In the genomic region with DNA sequence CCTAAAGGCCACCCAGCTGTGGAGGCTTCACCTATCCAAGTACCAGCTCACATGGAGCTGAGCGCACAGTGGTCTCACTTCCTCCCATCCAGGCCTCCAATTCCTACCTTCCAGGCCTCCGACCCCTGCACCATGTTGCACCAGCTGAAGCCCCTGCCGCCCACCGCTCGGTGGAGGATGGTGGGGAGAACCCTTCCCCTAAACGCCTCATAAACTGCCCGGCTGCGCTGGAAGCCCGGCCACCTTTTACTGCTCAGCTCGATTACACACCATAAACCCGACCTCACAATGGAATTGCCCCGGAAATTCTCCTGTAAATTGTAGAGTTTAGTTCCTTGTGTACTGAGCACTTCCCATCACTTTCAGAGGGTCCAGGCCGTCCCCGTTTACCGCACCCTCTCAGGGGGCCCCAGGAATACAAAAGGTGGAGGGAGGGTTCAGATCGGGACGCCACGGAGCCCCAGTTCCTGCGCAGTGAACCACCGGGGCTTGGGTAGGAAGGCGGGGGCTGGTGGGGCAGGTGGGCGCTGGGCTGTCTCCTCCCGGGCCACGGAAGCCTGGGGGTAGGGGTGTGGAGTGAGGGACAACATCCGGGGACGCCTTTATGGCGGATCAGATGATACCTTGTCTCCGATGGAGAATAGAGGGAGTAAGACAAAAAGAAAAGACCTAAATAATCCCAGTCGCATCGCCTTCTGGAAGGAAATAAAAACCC, we compare ENCODE assay signal across 10 cellular contexts. TPM values are rescaled to one million over a fixed set of nuclear protein-coding genes. Genes with fewer than 3 reads are reported as not detected.
DNase-seq lines count a peak whose midpoint lies in the region; ATAC-seq and TF ChIP-seq lines count a peak whose summit lies in the region.
"Had no signal": no experiment of that assay in that cellular context is flagged by ENCODE, and none has a peak within 500 bp of the region (broad histone marks: within the 10 kb centered on the region; RNA-seq: fewer than 3 reads in every experiment).

No MANE protein-coding gene starts in this region.

- no peak for DNase-seq in T-helper 2 cell treated with Interferon-gamma antibody and Interleukin-4, amounts not matched to agents 5 μg/mL and 100 μg/mL, for 36 hours (ENCODE audit: low spot score)
- DNase-seq in T-helper 2 cell: no peak
- DNase-seq in central memory CD8-positive, alpha-beta T cell (ENCODE audit: low spot score in 2 of 2): no peak
- DNase-seq in progenitor cell of endocrine pancreas (ENCODE audit: low spot score, unreplicated experiment): no peak
- DNase-seq in upper lobe of right lung: no peak
- DNase-seq: NCI-H1930; stimulated activated CD4-positive, alpha-beta T cell treated with anti-CD3 and anti-CD28 coated beads, Interleukin-4, amount 100 ng/mL, for 1 hour had no signal

- H3K4me3 Mint-ChIP-seq in T-helper 2 cell treated with Interferon-gamma antibody and Interleukin-4, amounts not matched to agents 5 μg/mL and 100 μg/mL, for 36 hours: peak overlapping the region; percentile 22
- peak overlapping the region; percentile 48 for H3K4me3 Mint-ChIP-seq in central memory CD8-positive, alpha-beta T cell
- H3K4me3 Mint-ChIP-seq in progenitor cell of endocrine pancreas (ENCODE audit: low read depth): peak overlapping the region; percentile 38

- H3K4me3 ChIP-seq in upper lobe of right lung: no peak overlapping the region

- H3K4me1 ChIP-seq in upper lobe of right lung: peaks cover 28% of the 10 kb centered on the region

- H3K27me3 ChIP-seq in upper lobe of right lung: peaks cover 90% of the 10 kb centered on the region
- H3K27me3 ChIP-seq: gastrocnemius medialis had no signal

- peaks cover 85% of the 10 kb centered on the region for H3K27me3 Mint-ChIP-seq in T-helper 2 cell treated with Interferon-gamma antibody and Interleukin-4, amounts not matched to agents 5 μg/mL and 100 μg/mL, for 36 hours (ENCODE audit: low read depth)
- peaks cover 87% of the 10 kb centered on the region for H3K27me3 Mint-ChIP-seq in central memory CD8-positive, alpha-beta T cell
- H3K27me3 Mint-ChIP-seq in progenitor cell of endocrine pancreas: peaks cover 89% of the 10 kb centered on the region

- ATAC-seq in central memory CD8-positive, alpha-beta T cell (replicated peaks; ENCODE audit: extremely low read depth, poor library complexity, severe bottlenecking): no peak
- no peak for ATAC-seq in HG02678 (IDR thresholded peaks at IDR 0.05; ENCODE audit: unreplicated experiment)
- ATAC-seq in upper lobe of right lung: no peak
- ATAC-seq: gastrocnemius medialis had no signal

- no peak for TF ChIP-seq CTCF in progenitor cell of endocrine pancreas (IDR thresholded peaks at IDR 0.05; ENCODE audit: unreplicated experiment)
- no peak for TF ChIP-seq CTCF in upper lobe of right lung (IDR thresholded peaks at IDR 0.05)

- H3K27ac Mint-ChIP-seq in T-helper 2 cell treated with Interferon-gamma antibody and Interleukin-4, amounts not matched to agents 5 μg/mL and 100 μg/mL, for 36 hours: peak overlapping the region; percentile 76
- H3K27ac Mint-ChIP-seq in central memory CD8-positive, alpha-beta T cell (ENCODE audit: low read depth): peak overlapping the region; percentile 84
- peak overlapping the region; percentile 49 for H3K27ac Mint-ChIP-seq in progenitor cell of endocrine pancreas

- no peaks in the 10 kb centered on the region for H3K9me3 ChIP-seq in upper lobe of right lung
- H3K9me3 ChIP-seq: gastrocnemius medialis had no signal

- intact Hi-C loops in upper lobe of right lung (cut with DNase I): loop anchor here (5.0 kb wide), 1 partner anchor 786 kb away; no protein-coding TSS in a partner anchor

- H3K27ac ChIP-seq in upper lobe of right lung: no peak overlapping the region

- H3K4me1 Mint-ChIP-seq in T-helper 2 cell treated with Interferon-gamma antibody and Interleukin-4, amounts not matched to agents 5 μg/mL and 100 μg/mL, for 36 hours (ENCODE audit: low read depth): peaks cover 13% of the 10 kb centered on the region
- H3K4me1 Mint-ChIP-seq in central memory CD8-positive, alpha-beta T cell: peaks cover 44% of the 10 kb centered on the region
- peaks cover 7% of the 10 kb centered on the region for H3K4me1 Mint-ChIP-seq in progenitor cell of endocrine pancreas (ENCODE audit: low read depth)

- H3K36me3 Mint-ChIP-seq in T-helper 2 cell treated with Interferon-gamma antibody and Interleukin-4, amounts not matched to agents 5 μg/mL and 100 μg/mL, for 36 hours (ENCODE audit: low read depth): no peaks in the 10 kb centered on the region
- H3K36me3 Mint-ChIP-seq in central memory CD8-positive, alpha-beta T cell (ENCODE audit: insufficient read depth): peaks cover 29% of the 10 kb centered on the region
- H3K36me3 Mint-ChIP-seq in progenitor cell of endocrine pancreas (ENCODE audit: insufficient read depth): peaks cover 2% of the 10 kb centered on the region

- no peaks in the 10 kb centered on the region for H3K9me3 Mint-ChIP-seq in T-helper 2 cell treated with Interferon-gamma antibody and Interleukin-4, amounts not matched to agents 5 μg/mL and 100 μg/mL, for 36 hours
- no peaks in the 10 kb centered on the region for H3K9me3 Mint-ChIP-seq in central memory CD8-positive, alpha-beta T cell
- H3K9me3 Mint-ChIP-seq in progenitor cell of endocrine pancreas (ENCODE audit: low read depth): no peaks in the 10 kb centered on the region

- H3K36me3 ChIP-seq in upper lobe of right lung: no peaks in the 10 kb centered on the region
- H3K36me3 ChIP-seq: gastrocnemius medialis had no signal

RNA-seq across cellular contexts. Expression of gene HOXA7, which starts 1.4 kb away (rescaled TPM):
- total RNA-seq in progenitor cell of endocrine pancreas: 1.4 and 1.5 TPM in 2 replicates
- total RNA-seq in upper lobe of right lung: 2.9 TPM
- total RNA-seq: A172 had no signal

RNA-seq across cellular contexts. Expression of gene HOXA3, which starts 5.5 kb away (rescaled TPM):
- total RNA-seq in progenitor cell of endocrine pancreas (77.4 and 85.5 TPM in 2 replicates), upper lobe of right lung (8.7 TPM)

RNA-seq across cellular contexts. Expression of gene HOXA9, which starts 7.5 kb away (rescaled TPM):
- total RNA-seq in progenitor cell of endocrine pancreas (not detected in 2 replicates), upper lobe of right lung (1.2 TPM)

RNA-seq across cellular contexts. Expression of gene HOXA6, which starts 10.3 kb away (rescaled TPM):
- total RNA-seq in progenitor cell of endocrine pancreas: 0.38 TPM in 1 of 2 replicates, not detected in the other
- 6.5 TPM for total RNA-seq in upper lobe of right lung
- total RNA-seq: A172 had no signal

RNA-seq across cellular contexts. Expression of gene HOXA5, which starts 14.4 kb away (rescaled TPM):
- total RNA-seq in progenitor cell of endocrine pancreas (12.6 and 18.1 TPM in 2 replicates), upper lobe of right lung (16.0 TPM)
